In genomic region chr3:127698264-127699097, GRCh38 we compare ENCODE assay signal across 11 cellular contexts. TPM values are rescaled to one million over a fixed set of nuclear protein-coding genes. Genes with fewer than 3 reads are reported as not detected.
DNase-seq lines count a peak whose midpoint lies in the region; ATAC-seq, FAIRE-seq and TF ChIP-seq lines count a peak whose summit lies in the region.
"Had no signal": no experiment of that assay in that cellular context is flagged by ENCODE, and none has a peak within 500 bp of the region (broad histone marks: within the 10 kb centered on the region; RNA-seq: fewer than 3 reads in every experiment).

No MANE protein-coding gene starts in this region.

- H3K9me3 ChIP-seq in WERI-Rb-1 (ENCODE audit: severe bottlenecking): peaks cover under 1% of the 10 kb centered on the region

- FAIRE-seq in frontal cortex (lab: Jason Lieb, UNC): no peak

- ATAC-seq in left ventricle myocardium superior: peak; percentile 6
- no peak for ATAC-seq in HG03521 (IDR thresholded peaks at IDR 0.05; ENCODE audit: unreplicated experiment)

- H3K36me3 ChIP-seq in ACC112 (ENCODE audit: insufficient read depth, low read length) (0 out of 2 replicates have a peak, but pooled peaks cover 4% of the 10 kb centered on the region), WERI-Rb-1 (no peaks in the 10 kb centered on the region), rectal smooth muscle tissue (ENCODE audit: control insufficient read depth, insufficient read depth, low read length) (peaks cover 7% of the 10 kb centered on the region)

- H3K4me3 ChIP-seq in ACC112 (ENCODE audit: low read depth, low read length) (peak overlapping the region; percentile 47; the same call in 1 of the 2 replicates), WERI-Rb-1 (ENCODE audit: low read depth, low read length) (no peak overlapping the region), rectal smooth muscle tissue (ENCODE audit: low read length) (no peak overlapping the region)

- H3K9ac ChIP-seq in rectal smooth muscle tissue (ENCODE audit: low read length): no peak overlapping the region

- H3K27ac ChIP-seq in ACC112 (ENCODE audit: low read depth, low read length) (peak overlapping the region; percentile 68), WERI-Rb-1 (peak overlapping the region; percentile 90), rectal smooth muscle tissue (ENCODE audit: low read depth, low read length) (peak overlapping the region; percentile 89)

- TF ChIP-seq CTCF in WERI-Rb-1 (IDR thresholded peaks at IDR 0.05; ENCODE audit: low read depth, low read length): no peak

- no peak for DNase-seq in WERI-Rb-1
- DNase-seq in left ventricle myocardium superior: no peak
- no peak for DNase-seq in stimulated activated CD4-positive, alpha-beta T cell treated with anti-CD3 and anti-CD28 coated beads, Interleukin-15, amount 100 ng/mL, for 24 hours
- no peak for DNase-seq in DMS79 (lab: John Stamatoyannopoulos, UW)
- no peak for DNase-seq in frontal cortex (ENCODE audit: low spot score in 2 of 2)
- DNase-seq: activated CD8-positive, alpha-beta memory T cell treated with anti-CD3 and anti-CD28 coated beads, Interleukin-2, amount 50 U/mL, for 48 hours; MM.1S; NCI-H526 treated with DMSO at 0.1 percent for 48 hours had no signal

- intact Hi-C loops in left ventricle myocardium superior (cut with micrococcal nuclease): loop anchor here (5.0 to 10.0 kb wide), 2 partner anchors 46 to 124 kb away; partner anchors contain the start of gene MGLL

- H3K27me3 ChIP-seq in ACC112 (ENCODE audit: insufficient read depth, low read length) (no peaks in the 10 kb centered on the region), WERI-Rb-1 (ENCODE audit: insufficient read depth, low read depth, severe bottlenecking) (no peaks in the 10 kb centered on the region), rectal smooth muscle tissue (ENCODE audit: control insufficient read depth, insufficient read depth, low read length) (no peaks in the 10 kb centered on the region)

- H2AFZ ChIP-seq in ACC112 (ENCODE audit: low read length, unreplicated experiment): no peak overlapping the region

- peaks cover 37% of the 10 kb centered on the region for H3K4me1 ChIP-seq in ACC112 (ENCODE audit: control insufficient read depth, insufficient read depth, low read length, unreplicated experiment)
- peaks cover 34% of the 10 kb centered on the region for H3K4me1 ChIP-seq in rectal smooth muscle tissue (ENCODE audit: control insufficient read depth, insufficient read depth, low read length)

- H3K79me2 ChIP-seq in ACC112 (ENCODE audit: control insufficient read depth, insufficient read depth, low read length, unreplicated experiment): no peaks in the 10 kb centered on the region

RNA-seq across cellular contexts. Expression of gene ABTB1, which starts 25.7 kb away (rescaled TPM):
- total RNA-seq in left ventricle myocardium superior: 34.2 TPM
- 6.5 TPM for total RNA-seq in frontal cortex
